In genomic region chr17:78475211-78475610, GRCh38 we compare ENCODE assay signal across 20 cellular contexts.
DNase-seq lines count a peak whose midpoint lies in the region; ATAC-seq and TF ChIP-seq lines count a peak whose summit lies in the region.
"Had no signal": no experiment of that assay in that cellular context is flagged by ENCODE, and none has a peak within 500 bp of the region (broad histone marks: within the 10 kb centered on the region; RNA-seq: fewer than 3 reads in every experiment).

No MANE protein-coding gene starts in this region.

- no peak overlapping the region for H3K4me3 ChIP-seq in KMS-11 (IDR thresholded peaks at IDR 0.05; ENCODE audit: insufficient read depth, low read depth, low read length)
- H3K4me3 ChIP-seq: Peyer's patch, SK-N-MC had no signal

- peak overlapping the region; percentile 44 for H3K4me2 ChIP-seq in KMS-11

- H3K36me3 Mint-ChIP-seq in immature natural killer cell, result peaks cover 0 to 4% (median 0%) of the 10 kb centered on the region in 3 donors
- H3K36me3 Mint-ChIP-seq: CD4-positive, alpha-beta memory T cell; T-cell had no signal

- H3K4me1 ChIP-seq in KMS-11 (ENCODE audit: low read depth, poor library complexity, severe bottlenecking), result peaks cover 50% of the 10 kb centered on the region
- H3K4me1 ChIP-seq: Peyer's patch had no signal

- peaks cover 0 to 15% (median 5%) of the 10 kb centered on the region in 6 donors for H3K9me3 Mint-ChIP-seq in immature natural killer cell
- H3K9me3 Mint-ChIP-seq: CD4-positive, alpha-beta memory T cell; T-cell had no signal

- no peaks in the 10 kb centered on the region for H4K20me1 ChIP-seq in KMS-11 (ENCODE audit: insufficient read depth)

- peaks cover 14 to 19% (median 16%) of the 10 kb centered on the region in 3 donors for H3K27me3 Mint-ChIP-seq in immature natural killer cell (ENCODE audit: low read depth in 3 of 3)

- no peaks in the 10 kb centered on the region for H3K79me2 ChIP-seq in KMS-11 (ENCODE audit: insufficient read depth, low read depth)

- H3K27me3 ChIP-seq in KMS-11 (ENCODE audit: insufficient read depth, low read depth), result no peaks in the 10 kb centered on the region
- H3K27me3 ChIP-seq: Peyer's patch had no signal

- peak overlapping the region; percentile 3; the same call in 1 of the 2 replicates for H2AFZ ChIP-seq in KMS-11 (ENCODE audit: low read depth)

- peaks cover 28 to 29% of the 10 kb centered on the region in 2 donors for H3K4me1 Mint-ChIP-seq in immature natural killer cell

- H3K36me3 ChIP-seq in KMS-11 (ENCODE audit: insufficient read depth), result no peaks in the 10 kb centered on the region
- H3K36me3 ChIP-seq: Peyer's patch had no signal

- peak overlapping the region; percentile 26 to 77 (median 67) for H3K4me3 Mint-ChIP-seq in immature natural killer cell
- H3K4me3 Mint-ChIP-seq: B cell had no signal

- no peak overlapping the region for H3K9ac ChIP-seq in KMS-11

- TF ChIP-seq CTCF in KMS-11 (conservative IDR thresholded peaks at IDR 0.05; ENCODE audit: low read depth, low read length), result no peak

- DNase-seq in NCI-H1436 (lab: John Stamatoyannopoulos, UW) (peak; percentile 32), NCI-H1436 treated with DMSO at 0.1 percent for 48 hours (lab: John Stamatoyannopoulos, UW) (no peak), immature natural killer cell (no peak), DMS79 (lab: John Stamatoyannopoulos, UW) (no peak), NCI-H2171 (lab: John Stamatoyannopoulos, UW) (no peak), HK-2 (ENCODE audit: unreplicated experiment) (no peak)
- DNase-seq: Karpas-422, NCI-H1105, NCI-H187, NCI-H2171 treated with DMSO at 0.1 percent for 48 hours, NCI-H774, Right ventricle myocardium superior had no signal

- H3K27ac ChIP-seq in KMS-11, result peak overlapping the region; percentile 10; the same call in 1 of the 2 replicates
- H3K27ac ChIP-seq: 22Rv1, Peyer's patch, SK-N-MC had no signal

- peak; percentile 22 for ATAC-seq in HG02943 (IDR thresholded peaks at IDR 0.05; ENCODE audit: low read depth, unreplicated experiment)

- H3K27ac Mint-ChIP-seq in immature natural killer cell, result peak overlapping the region; percentile 81 to 99 (median 89)
